Comparison of ENCODE assay signal across 1 cellular context in genomic region chr1:112322018-112322417, GRCh38.
TF ChIP-seq lines count a peak whose summit lies in the region.

No MANE protein-coding gene starts in this region.

TF ChIP-seq in K562, 482 proteins besides CTCF, POLR2A, EP300 and RAD21 (continued from another document and continues in another):
- 0 out of 2 replicates have a peak, but pooled peaks have one; percentile 37 for TF ChIP-seq ZNF165 (CRISPR knock-in tag; IDR thresholded peaks at IDR 0.05; ENCODE audit: borderline replicate concordance)
- TF ChIP-seq ELK3 (CRISPR knock-in tag; IDR thresholded peaks at IDR 0.05) = no peak
- TF ChIP-seq ZNF639 (CRISPR knock-in tag; conservative IDR thresholded peaks at IDR 0.05 in 1 of 2, IDR thresholded peaks at IDR 0.05 in 1 of 2) = no peak
- no peak for TF ChIP-seq ATF2 (CRISPR knock-in tag; IDR thresholded peaks at IDR 0.05)
- TF ChIP-seq MAFK (IDR thresholded peaks at IDR 0.05; ENCODE audit: low read length) = no peak
- no peak for TF ChIP-seq ZC3H8 (IDR thresholded peaks at IDR 0.05)
- TF ChIP-seq GTF2B (IDR thresholded peaks at IDR 0.05; ENCODE audit: extremely low read depth, insufficient read length) = no peak
- peak; percentile 43; the same call in 1 of the 2 replicates for TF ChIP-seq JUN (IDR thresholded peaks at IDR 0.05; ENCODE audit: borderline replicate concordance, low read depth, low read length)
- TF ChIP-seq JUN (CRISPR knock-in tag; IDR thresholded peaks at IDR 0.05; ENCODE audit: borderline replicate concordance) = no peak
- no peak for TF ChIP-seq SRF (CRISPR knock-in tag; IDR thresholded peaks at IDR 0.05)
- no peak for TF ChIP-seq NR0B1 (IDR thresholded peaks at IDR 0.05; ENCODE audit: partially characterized antibody)
- TF ChIP-seq ZNF766 (CRISPR knock-in tag; conservative IDR thresholded peaks at IDR 0.05) = no peak
- no peak for TF ChIP-seq PHF20 (IDR thresholded peaks at IDR 0.05; ENCODE audit: partially characterized antibody)
- TF ChIP-seq SRSF1 (IDR thresholded peaks at IDR 0.05; ENCODE audit: low read depth, low read length) = no peak
- peak; percentile 90; the same call in 1 of the 2 replicates for TF ChIP-seq ATF3 (IDR thresholded peaks at IDR 0.05)
- TF ChIP-seq ATF3 (CRISPR knock-in tag; conservative IDR thresholded peaks at IDR 0.05) = no peak
- TF ChIP-seq FOXJ2 (tag; IDR thresholded peaks at IDR 0.05) = no peak
- TF ChIP-seq NCOA4 (IDR thresholded peaks at IDR 0.05; ENCODE audit: partially characterized antibody) = no peak
- TF ChIP-seq ASH1L (IDR thresholded peaks at IDR 0.05; ENCODE audit: borderline replicate concordance, low read depth, partially characterized antibody) = no peak
- TF ChIP-seq ZNF3 (CRISPR knock-in tag; IDR thresholded peaks at IDR 0.05) = no peak
- TF ChIP-seq ZNF586 (CRISPR knock-in tag; conservative IDR thresholded peaks at IDR 0.05) = no peak
- TF ChIP-seq ZNF75A (CRISPR knock-in tag; IDR thresholded peaks at IDR 0.05) = no peak
- peak; percentile 94 for TF ChIP-seq RREB1 (CRISPR knock-in tag; IDR thresholded peaks at IDR 0.05)
- TF ChIP-seq ZNF175 (CRISPR knock-in tag; IDR thresholded peaks at IDR 0.05; ENCODE audit: low read depth) = peak; percentile 89
- no peak for TF ChIP-seq ZHX1 (conservative IDR thresholded peaks at IDR 0.05; ENCODE audit: low read length)
- TF ChIP-seq ETS1 (conservative IDR thresholded peaks at IDR 0.05; ENCODE audit: control insufficient read depth, low read depth, low read length) = no peak
- no peak for TF ChIP-seq RFX5 (IDR thresholded peaks at IDR 0.05; ENCODE audit: low read depth, low read length)
- TF ChIP-seq MITF (IDR thresholded peaks at IDR 0.05) = no peak
- no peak for TF ChIP-seq ZNF436 (CRISPR knock-in tag; IDR thresholded peaks at IDR 0.05)
- peak in 1 of 2 experiments; percentile 79; a peak in 2 of 4 replicates for TF ChIP-seq TEAD1 (CRISPR knock-in tag; IDR thresholded peaks at IDR 0.05)
- TF ChIP-seq FOXP4 (CRISPR knock-in tag; IDR thresholded peaks at IDR 0.05; ENCODE audit: borderline replicate concordance) = no peak
- TF ChIP-seq NCOA1 (IDR thresholded peaks at IDR 0.05; ENCODE audit: low read depth) = no peak; the same call in 1 of the 2 replicates
- no peak for TF ChIP-seq CHD1 (IDR thresholded peaks at IDR 0.05; ENCODE audit: low read length)
- TF ChIP-seq ZNF24 (IDR thresholded peaks at IDR 0.05) = no peak
- peak; percentile 60; the same call in 1 of the 2 replicates for TF ChIP-seq DPF2 (IDR thresholded peaks at IDR 0.05)
- no peak for TF ChIP-seq ARID3B (CRISPR knock-in tag; IDR thresholded peaks at IDR 0.05; ENCODE audit: borderline replicate concordance)
